Comparison of ENCODE assay signal across 1 cellular context in genomic region chr1:28196330-28196729, GRCh38.
TF ChIP-seq lines count a peak whose summit lies in the region.

No MANE protein-coding gene starts in this region.

TF ChIP-seq in GM23338, 12 proteins besides CTCF, POLR2A, EP300 and RAD21 (continued from another document):
- TF ChIP-seq REST (IDR thresholded peaks at IDR 0.05; ENCODE audit: unreplicated experiment) (no peak), NANOG (IDR thresholded peaks at IDR 0.05; ENCODE audit: borderline replicate concordance) (no peak), ZNF114 (CRISPR knock-in tag; IDR thresholded peaks at IDR 0.05) (no peak), ETS1 (IDR thresholded peaks at IDR 0.05) (no peak), EZH2phosphoT487 (IDR thresholded peaks at IDR 0.05; ENCODE audit: unreplicated experiment) (no peak), CREB1 (CRISPR knock-in tag; IDR thresholded peaks at IDR 0.05; ENCODE audit: low read depth) (no peak), ZNF462 (CRISPR knock-in tag; IDR thresholded peaks at IDR 0.05) (no peak), POLR2AphosphoS5 (IDR thresholded peaks at IDR 0.05; ENCODE audit: low read depth) (no peak), EZH2 (IDR thresholded peaks at IDR 0.05; ENCODE audit: low read depth, unreplicated experiment) (no peak)
